Comparison of ENCODE assay signal across 17 cellular contexts in genomic region chr5:110623875-110624274, GRCh38.
DNase-seq lines count a peak whose midpoint lies in the region; ATAC-seq and TF ChIP-seq lines count a peak whose summit lies in the region.
"Had no signal": no experiment of that assay in that cellular context is flagged by ENCODE, and none has a peak within 500 bp of the region (broad histone marks: within the 10 kb centered on the region; RNA-seq: fewer than 3 reads in every experiment).

No MANE protein-coding gene starts in this region.

- TF ChIP-seq CTCF in fibroblast of lung (conservative IDR thresholded peaks at IDR 0.05 in 1 of 2, IDR thresholded peaks at IDR 0.05 in 1 of 2; ENCODE audit: low read depth in 1 of 2, low read length in 2 of 2) = no peak
- TF ChIP-seq CTCF in retinal pigment epithelial cell (conservative IDR thresholded peaks at IDR 0.05; ENCODE audit: low read depth, low read length) = no peak
- TF ChIP-seq CTCF in left lung (IDR thresholded peaks at IDR 0.05) = no peak

- H3K9me3 ChIP-seq in fibroblast of lung (ENCODE audit: control insufficient read depth, insufficient read depth, low read depth, low read length) (no peaks in the 10 kb centered on the region), left lung (no peaks in the 10 kb centered on the region)
- H3K9me3 ChIP-seq: BLaER1 had no signal

- H3K36me3 ChIP-seq in fibroblast of lung (ENCODE audit: control insufficient read depth, insufficient read depth, low read length) (no peaks in the 10 kb centered on the region), left lung (no peaks in the 10 kb centered on the region)
- H3K36me3 ChIP-seq: BLaER1 had no signal

- DNase-seq in HCEC 1CT (peak; percentile 28), fibroblast of lung (ENCODE audit: low read depth in 2 of 2) (peak; percentile 3 to 47), retinal pigment epithelial cell (ENCODE audit: low read depth) (peak; percentile 17), NK-92 (lab: John Stamatoyannopoulos, UW; ENCODE audit: unreplicated experiment) (no peak), NOMO-1 treated with dmso at 0.1 percent for 144 hours (lab: John Stamatoyannopoulos, UW; ENCODE audit: unreplicated experiment) (no peak), left lung (no peak)
- DNase-seq: CD8-positive, alpha-beta memory T cell; DND-41; MV-4-11; NCI-H1436; NCI-H2081; NCI-H2227 treated with DMSO at 0.1 percent for 48 hours; NCI-H526; SHP77 treated with DMSO at 0.1 percent for 48 hours had no signal

- H3K79me2 ChIP-seq in fibroblast of lung (ENCODE audit: control insufficient read depth, insufficient read depth, low read length) = no peaks in the 10 kb centered on the region

- no peak overlapping the region for H3K27ac ChIP-seq in fibroblast of lung (ENCODE audit: insufficient read depth, low read length)
- H3K27ac ChIP-seq in left lung = no peak overlapping the region
- H3K27ac ChIP-seq: BLaER1 had no signal

- intact Hi-C loops in left lung (cut with DNase I) = no loop called here

- H3K4me3 ChIP-seq in fibroblast of lung (replicated peaks in 1 of 4; ENCODE audit: control extremely low read depth in 1 of 4, insufficient read depth in 1 of 4, low read depth in 3 of 4, low read length in 4 of 4) = no peak overlapping the region
- no peak overlapping the region for H3K4me3 ChIP-seq in retinal pigment epithelial cell (ENCODE audit: low read length)
- no peak overlapping the region for H3K4me3 ChIP-seq in left lung
- H3K4me3 ChIP-seq: BLaER1 had no signal

- H3K4me1 ChIP-seq in fibroblast of lung (ENCODE audit: control insufficient read depth, extremely low read depth, insufficient read depth, low read length) = no peaks in the 10 kb centered on the region
- H3K4me1 ChIP-seq in left lung = no peaks in the 10 kb centered on the region
- H3K4me1 ChIP-seq: BLaER1 had no signal

- no peak overlapping the region for H2AFZ ChIP-seq in fibroblast of lung (ENCODE audit: low read length)

- no peaks in the 10 kb centered on the region for H4K20me1 ChIP-seq in fibroblast of lung (ENCODE audit: control insufficient read depth, extremely low read depth, insufficient read depth, low read length)
- H4K20me1 ChIP-seq: BLaER1 had no signal

- H3K4me2 ChIP-seq in fibroblast of lung (ENCODE audit: extremely low read depth, insufficient read depth, low read length) = no peak overlapping the region
- H3K4me2 ChIP-seq: BLaER1 had no signal

- H3K27me3 ChIP-seq in fibroblast of lung (ENCODE audit: control insufficient read depth, insufficient read depth, low read length) (no peaks in the 10 kb centered on the region), left lung (no peaks in the 10 kb centered on the region)
- H3K27me3 ChIP-seq: BLaER1 had no signal

- H3K9ac ChIP-seq in fibroblast of lung (ENCODE audit: insufficient read depth, low read length) = no peak overlapping the region
- H3K9ac ChIP-seq: BLaER1 had no signal

- ATAC-seq in SK-N-SH treated with all-trans-retinoic acid at 6 μM for 48 hours = peak; percentile 80
- ATAC-seq in left lung = no peak
- ATAC-seq: Panc1 had no signal

TF ChIP-seq in SK-N-SH treated with all-trans-retinoic acid at 6 μM for 48 hours, 23 proteins besides CTCF, POLR2A, EP300 and RAD21:
- TF ChIP-seq SNAI2 (CRISPR knock-in tag; IDR thresholded peaks at IDR 0.05) (no peak), TCF4 (CRISPR knock-in tag; IDR thresholded peaks at IDR 0.05; ENCODE audit: borderline replicate concordance) (no peak), OSR1 (CRISPR knock-in tag; IDR thresholded peaks at IDR 0.05) (no peak), PPARA (CRISPR knock-in tag; IDR thresholded peaks at IDR 0.05; ENCODE audit: borderline replicate concordance) (no peak), ZFP3 (CRISPR knock-in tag; IDR thresholded peaks at IDR 0.05) (no peak), CSDC2 (CRISPR knock-in tag; IDR thresholded peaks at IDR 0.05) (no peak), PATZ1 (CRISPR knock-in tag; IDR thresholded peaks at IDR 0.05; ENCODE audit: borderline replicate concordance) (no peak), BACH2 (CRISPR knock-in tag; IDR thresholded peaks at IDR 0.05; ENCODE audit: borderline replicate concordance) (no peak), ISL1 (CRISPR knock-in tag; IDR thresholded peaks at IDR 0.05) (no peak), RARB (CRISPR knock-in tag; IDR thresholded peaks at IDR 0.05) (no peak), GLIS3 (CRISPR knock-in tag; IDR thresholded peaks at IDR 0.05) (no peak), ARNTL (CRISPR knock-in tag; IDR thresholded peaks at IDR 0.05; ENCODE audit: borderline replicate concordance, low read depth) (no peak), ZNF565 (CRISPR knock-in tag; conservative IDR thresholded peaks at IDR 0.05; ENCODE audit: low read depth) (no peak), CSRNP3 (CRISPR knock-in tag; IDR thresholded peaks at IDR 0.05) (no peak)

Comparison
In these comparisons a context has a peak if more than half of its experiments do, and no peak if none do; other contexts are left out.
1. DNase-seq: peak in HCEC 1CT (single experiment), fibroblast of lung (2 of 2) and retinal pigment epithelial cell (single experiment); none in NK-92 (single experiment), NOMO-1 treated with dmso at 0.1 percent for 144 hours (single experiment) and left lung (0 of 2).